16 cellular contexts compared by ENCODE assay signal in genomic region chr12:108814462-108815211, GRCh38. TPM values are rescaled to one million over a fixed set of nuclear protein-coding genes. Genes with fewer than 3 reads are reported as not detected.
DNase-seq lines count a peak whose midpoint lies in the region; ATAC-seq and TF ChIP-seq lines count a peak whose summit lies in the region.
"Had no signal": no experiment of that assay in that cellular context is flagged by ENCODE, and none has a peak within 500 bp of the region (broad histone marks: within the 10 kb centered on the region; RNA-seq: fewer than 3 reads in every experiment).

No MANE protein-coding gene starts in this region.

- WGBS in stomach, 5 donors = 76 to 86% (median 79%) methylated on average over 27 of the region's 27 CpGs

- intact Hi-C loops in stomach (cut with DNase I; ENCODE audit: low total_unique reads) = no loop called here

- TF ChIP-seq POLR2A in stomach (IDR thresholded peaks at IDR 0.05) = no peak

- no peak for TF ChIP-seq EP300 in stomach (IDR thresholded peaks at IDR 0.05)

- TF ChIP-seq CTCF in brain (conservative IDR thresholded peaks at IDR 0.05) (no peak), right atrium auricular region (IDR thresholded peaks at IDR 0.05) (no peak), stomach (IDR thresholded peaks at IDR 0.05) (no peak)

- no peaks in the 10 kb centered on the region for H3K9me3 ChIP-seq in right atrium auricular region
- no peaks in the 10 kb centered on the region for H3K9me3 ChIP-seq in stomach
- H3K9me3 ChIP-seq: A549, Caco-2, SK-N-SH, tibial artery had no signal

- no peaks in the 10 kb centered on the region for H3K27me3 Mint-ChIP-seq in brain

- H3K9me3 Mint-ChIP-seq in brain = no peaks in the 10 kb centered on the region

- H3K27ac Mint-ChIP-seq in brain = peak overlapping the region in 3 of 5 experiments; percentile 44 to 82 (median 50)

- H3K27ac ChIP-seq in right atrium auricular region (peak overlapping the region; percentile 15 to 68), stomach (peak overlapping the region in 3 of 5 donors; percentile 14 to 67 (median 35))

- no peaks in the 10 kb centered on the region for H3K27me3 ChIP-seq in right atrium auricular region
- H3K27me3 ChIP-seq in stomach = no peaks in the 10 kb centered on the region
- H3K27me3 ChIP-seq: tibial artery had no signal

- H3K4me1 ChIP-seq in right atrium auricular region (peaks cover 0 to 55% of the 10 kb centered on the region in 2 donors), stomach (peaks cover 8 to 43% (median 23%) of the 10 kb centered on the region in 4 donors)
- H3K4me1 ChIP-seq: Caco-2 had no signal

- peak; percentile 18 for DNase-seq in NCI-H1694 treated with DMSO at 0.1 percent for 48 hours (lab: John Stamatoyannopoulos, UW)
- no peak for DNase-seq in NCI-H1694 (lab: John Stamatoyannopoulos, UW)
- DNase-seq in right atrium auricular region (ENCODE audit: low spot score) = no peak
- no peak for DNase-seq in stomach
- no peak for DNase-seq in GM03348 (ENCODE audit: low spot score)
- DNase-seq: activated CD8-positive, alpha-beta memory T cell treated with anti-CD3 and anti-CD28 coated beads, Interleukin-2, amount 50 U/mL, for 4 hours; Caco-2; islet precursor cell; Karpas-422; NCI-H187; SK-N-SH had no signal

- H3K4me1 Mint-ChIP-seq in brain = no peaks in the 10 kb centered on the region

- no peak overlapping the region for H3K4me3 Mint-ChIP-seq in brain

- peaks cover 68% of the 10 kb centered on the region for H3K36me3 ChIP-seq in right atrium auricular region
- H3K36me3 ChIP-seq in stomach = peaks cover 37 to 97% (median 91%) of the 10 kb centered on the region in 4 donors

- H3K4me3 ChIP-seq in right atrium auricular region = no peak overlapping the region
- no peak overlapping the region for H3K4me3 ChIP-seq in stomach
- H3K4me3 ChIP-seq: A549, tibial artery had no signal

- ATAC-seq in HG03521 (IDR thresholded peaks at IDR 0.05; ENCODE audit: unreplicated experiment) (no peak), HG03039 (IDR thresholded peaks at IDR 0.05; ENCODE audit: unreplicated experiment) (no peak)

- H3K36me3 Mint-ChIP-seq in brain = peaks cover 58% of the 10 kb centered on the region

RNA-seq across cellular contexts. Expression of gene SSH1, which starts 42.7 kb away (rescaled TPM):
- polyA plus RNA-seq in brain (ENCODE audit: insufficient read depth, low read depth, low replicate concordance) = 9.9 TPM
- 10 to 100 TPM; 22.0 to 25.9 TPM for total RNA-seq in right atrium auricular region
- 100 to 1,000 TPM in 1 of 5 donors, 10 to 100 TPM in 4; 10.1 to 172 (median 22.9) TPM for total RNA-seq in stomach
- polyA plus RNA-seq in stomach = 1 to 10 TPM; 2.3 to 6.0 (median 3.2) TPM
